1 cellular context compared by ENCODE assay signal in the genomic region with DNA sequence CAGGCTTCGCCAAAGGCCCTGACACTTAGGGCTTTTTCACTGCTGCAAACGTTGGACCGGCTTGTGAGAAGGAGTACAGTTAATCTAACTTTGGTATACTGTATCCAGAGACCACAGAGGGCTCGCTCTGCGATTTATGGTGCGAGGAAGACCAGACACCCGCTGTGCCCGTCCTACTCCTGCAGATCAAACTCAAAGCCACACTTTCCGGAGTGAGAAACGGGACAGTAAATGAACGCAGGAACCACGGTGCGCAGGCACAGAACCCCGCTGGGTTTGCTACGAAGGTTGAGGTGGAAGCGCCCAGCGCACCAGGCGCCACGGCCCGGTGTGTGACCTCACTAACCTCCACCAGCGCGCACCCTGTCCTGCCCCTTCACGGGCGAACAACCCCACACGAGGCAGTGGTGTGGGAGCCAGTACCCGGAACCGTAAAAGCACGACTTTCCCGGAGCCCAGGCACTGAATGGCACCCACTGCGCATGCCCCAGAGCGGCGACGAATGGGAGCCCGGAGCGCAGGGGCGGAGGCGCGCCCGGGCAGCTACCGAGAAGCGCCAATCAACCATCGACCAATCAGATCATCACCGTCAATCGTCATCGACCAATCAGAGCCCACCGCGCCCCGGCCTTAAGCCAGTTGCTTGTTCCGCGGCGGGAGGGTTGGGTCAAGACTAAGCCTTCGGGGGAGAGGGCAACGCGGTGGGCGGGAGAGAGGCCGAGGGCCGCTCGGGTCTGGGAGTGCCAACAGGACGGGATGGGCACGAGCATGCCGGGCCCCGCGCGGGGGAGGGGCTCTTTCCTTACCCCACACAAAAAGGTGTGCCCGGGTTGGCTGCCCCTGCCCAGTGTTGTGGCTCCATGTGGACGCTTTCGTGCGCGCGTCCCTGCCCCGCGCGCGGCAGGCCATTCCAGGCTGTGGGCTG.
TF ChIP-seq lines count a peak whose summit lies in the region.

No MANE protein-coding gene starts in this region.

TF ChIP-seq in K562, 482 proteins besides CTCF, POLR2A, EP300 and RAD21 (continued from another document and continues in another):
- TF ChIP-seq POLR2AphosphoS2 (IDR thresholded peaks at IDR 0.05; ENCODE audit: low read length), result no peak
- no peak for TF ChIP-seq CBFA2T3 (IDR thresholded peaks at IDR 0.05)
- TF ChIP-seq, protein P1, sequence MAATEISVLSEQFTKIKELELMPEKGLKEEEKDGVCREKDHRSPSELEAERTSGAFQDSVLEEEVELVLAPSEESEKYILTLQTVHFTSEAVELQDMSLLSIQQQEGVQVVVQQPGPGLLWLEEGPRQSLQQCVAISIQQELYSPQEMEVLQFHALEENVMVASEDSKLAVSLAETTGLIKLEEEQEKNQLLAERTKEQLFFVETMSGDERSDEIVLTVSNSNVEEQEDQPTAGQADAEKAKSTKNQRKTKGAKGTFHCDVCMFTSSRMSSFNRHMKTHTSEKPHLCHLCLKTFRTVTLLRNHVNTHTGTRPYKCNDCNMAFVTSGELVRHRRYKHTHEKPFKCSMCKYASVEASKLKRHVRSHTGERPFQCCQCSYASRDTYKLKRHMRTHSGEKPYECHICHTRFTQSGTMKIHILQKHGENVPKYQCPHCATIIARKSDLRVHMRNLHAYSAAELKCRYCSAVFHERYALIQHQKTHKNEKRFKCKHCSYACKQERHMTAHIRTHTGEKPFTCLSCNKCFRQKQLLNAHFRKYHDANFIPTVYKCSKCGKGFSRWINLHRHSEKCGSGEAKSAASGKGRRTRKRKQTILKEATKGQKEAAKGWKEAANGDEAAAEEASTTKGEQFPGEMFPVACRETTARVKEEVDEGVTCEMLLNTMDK (IDR thresholded peaks at IDR 0.05; ENCODE audit: borderline replicate concordance, insufficient read depth, low read depth, low read length, poor library complexity, severe bottlenecking), result no peak
- TF ChIP-seq ZNF77 (CRISPR knock-in tag; IDR thresholded peaks at IDR 0.05), result no peak
- TF ChIP-seq, protein P2, sequence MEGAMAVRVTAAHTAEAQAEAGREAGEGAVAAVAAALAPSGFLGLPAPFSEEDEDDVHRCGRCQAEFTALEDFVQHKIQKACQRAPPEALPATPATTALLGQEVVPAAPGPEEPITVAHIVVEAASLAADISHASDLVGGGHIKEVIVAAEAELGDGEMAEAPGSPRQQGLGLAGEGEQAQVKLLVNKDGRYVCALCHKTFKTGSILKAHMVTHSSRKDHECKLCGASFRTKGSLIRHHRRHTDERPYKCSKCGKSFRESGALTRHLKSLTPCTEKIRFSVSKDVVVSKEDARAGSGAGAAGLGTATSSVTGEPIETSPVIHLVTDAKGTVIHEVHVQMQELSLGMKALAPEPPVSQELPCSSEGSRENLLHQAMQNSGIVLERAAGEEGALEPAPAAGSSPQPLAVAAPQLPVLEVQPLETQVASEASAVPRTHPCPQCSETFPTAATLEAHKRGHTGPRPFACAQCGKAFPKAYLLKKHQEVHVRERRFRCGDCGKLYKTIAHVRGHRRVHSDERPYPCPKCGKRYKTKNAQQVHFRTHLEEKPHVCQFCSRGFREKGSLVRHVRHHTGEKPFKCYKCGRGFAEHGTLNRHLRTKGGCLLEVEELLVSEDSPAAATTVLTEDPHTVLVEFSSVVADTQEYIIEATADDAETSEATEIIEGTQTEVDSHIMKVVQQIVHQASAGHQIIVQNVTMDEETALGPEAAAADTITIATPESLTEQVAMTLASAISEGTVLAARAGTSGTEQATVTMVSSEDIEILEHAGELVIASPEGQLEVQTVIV (CRISPR knock-in tag; IDR thresholded peaks at IDR 0.05; ENCODE audit: borderline replicate concordance), result no peak
- peak; percentile 69 for TF ChIP-seq ELF1 (tag; IDR thresholded peaks at IDR 0.05)
- peak; percentile 97 for TF ChIP-seq FOS (IDR thresholded peaks at IDR 0.05; ENCODE audit: extremely low read depth, insufficient read length)
- no peak for TF ChIP-seq NFXL1 (CRISPR knock-in tag; IDR thresholded peaks at IDR 0.05)
- no peak for TF ChIP-seq ZNF444 (CRISPR knock-in tag; IDR thresholded peaks at IDR 0.05)
- TF ChIP-seq PTRF (tag; IDR thresholded peaks at IDR 0.05), result no peak
- no peak for TF ChIP-seq CEBPB (tag; IDR thresholded peaks at IDR 0.05)
- TF ChIP-seq, protein P3, sequence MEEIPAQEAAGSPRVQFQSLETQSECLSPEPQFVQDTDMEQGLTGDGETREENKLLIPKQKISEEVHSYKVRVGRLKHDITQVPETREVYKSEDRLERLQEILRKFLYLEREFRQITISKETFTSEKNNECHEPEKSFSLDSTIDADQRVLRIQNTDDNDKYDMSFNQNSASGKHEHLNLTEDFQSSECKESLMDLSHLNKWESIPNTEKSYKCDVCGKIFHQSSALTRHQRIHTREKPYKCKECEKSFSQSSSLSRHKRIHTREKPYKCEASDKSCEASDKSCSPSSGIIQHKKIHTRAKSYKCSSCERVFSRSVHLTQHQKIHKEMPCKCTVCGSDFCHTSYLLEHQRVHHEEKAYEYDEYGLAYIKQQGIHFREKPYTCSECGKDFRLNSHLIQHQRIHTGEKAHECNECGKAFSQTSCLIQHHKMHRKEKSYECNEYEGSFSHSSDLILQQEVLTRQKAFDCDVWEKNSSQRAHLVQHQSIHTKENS (CRISPR knock-in tag; IDR thresholded peaks at IDR 0.05), result no peak
- no peak for TF ChIP-seq FOXM1 (IDR thresholded peaks at IDR 0.05; ENCODE audit: low read depth)
- no peak for TF ChIP-seq FOXM1 (CRISPR knock-in tag; IDR thresholded peaks at IDR 0.05; ENCODE audit: low read depth)
- no peak for TF ChIP-seq ETV1 (tag; conservative IDR thresholded peaks at IDR 0.05; ENCODE audit: low read depth)
- no peak for TF ChIP-seq TAF15 (IDR thresholded peaks at IDR 0.05; ENCODE audit: low read depth, low read length)
- TF ChIP-seq PHB2 (IDR thresholded peaks at IDR 0.05; ENCODE audit: low read depth), result no peak
- peak; percentile 55; the same call in 1 of the 2 replicates for TF ChIP-seq PHF8 (IDR thresholded peaks at IDR 0.05; ENCODE audit: borderline replicate concordance, low read length)
- no peak for TF ChIP-seq ZNF431 (CRISPR knock-in tag; IDR thresholded peaks at IDR 0.05)
- no peak for TF ChIP-seq MECOM (CRISPR knock-in tag; IDR thresholded peaks at IDR 0.05)
- no peak for TF ChIP-seq CBX8 (IDR thresholded peaks at IDR 0.05; ENCODE audit: borderline replicate concordance, extremely low read depth, low read depth, low read length, poor library complexity, severe bottlenecking)
- no peak for TF ChIP-seq ZFP1 (CRISPR knock-in tag; IDR thresholded peaks at IDR 0.05)
- no peak for TF ChIP-seq ZNF75A (CRISPR knock-in tag; IDR thresholded peaks at IDR 0.05)
- TF ChIP-seq SREBF1 (IDR thresholded peaks at IDR 0.05; ENCODE audit: borderline replicate concordance, low read depth, low read length), result no peak
- no peak for TF ChIP-seq ETS2 (tag; IDR thresholded peaks at IDR 0.05; ENCODE audit: borderline replicate concordance, poor library complexity, severe bottlenecking)
- TF ChIP-seq XRCC5 (IDR thresholded peaks at IDR 0.05; ENCODE audit: low read depth, low read length), result no peak; the same call in 1 of the 2 replicates
- no peak for TF ChIP-seq KAT2B (IDR thresholded peaks at IDR 0.05; ENCODE audit: low read depth, low read length)
- no peak for TF ChIP-seq E2F3 (CRISPR knock-in tag; IDR thresholded peaks at IDR 0.05)
- no peak for TF ChIP-seq KLF16 (IDR thresholded peaks at IDR 0.05)
- TF ChIP-seq NR1H2 (CRISPR knock-in tag; IDR thresholded peaks at IDR 0.05), result no peak
- TF ChIP-seq PRMT5 (CRISPR knock-in tag; IDR thresholded peaks at IDR 0.05), result no peak
- TF ChIP-seq, protein P4, sequence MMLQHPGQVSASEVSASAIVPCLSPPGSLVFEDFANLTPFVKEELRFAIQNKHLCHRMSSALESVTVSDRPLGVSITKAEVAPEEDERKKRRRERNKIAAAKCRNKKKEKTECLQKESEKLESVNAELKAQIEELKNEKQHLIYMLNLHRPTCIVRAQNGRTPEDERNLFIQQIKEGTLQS (IDR thresholded peaks at IDR 0.05), result no peak
- TF ChIP-seq, protein P4 (CRISPR knock-in tag; conservative IDR thresholded peaks at IDR 0.05), result no peak
- TF ChIP-seq SPI1 (IDR thresholded peaks at IDR 0.05; ENCODE audit: borderline replicate concordance, low read depth, low read length), result no peak
- TF ChIP-seq HDAC8 (tag; IDR thresholded peaks at IDR 0.05), result no peak
- TF ChIP-seq IRF2 (CRISPR knock-in tag; IDR thresholded peaks at IDR 0.05), result no peak
- TF ChIP-seq ZNF217 (CRISPR knock-in tag; IDR thresholded peaks at IDR 0.05), result no peak
- no peak for TF ChIP-seq CEBPG (CRISPR knock-in tag; IDR thresholded peaks at IDR 0.05)
- TF ChIP-seq CEBPG (tag; conservative IDR thresholded peaks at IDR 0.05 in 1 of 2, IDR thresholded peaks at IDR 0.05 in 1 of 2), result no peak
- no peak for TF ChIP-seq MAFG (tag; conservative IDR thresholded peaks at IDR 0.05)
- no peak for TF ChIP-seq ZNF584 (CRISPR knock-in tag; IDR thresholded peaks at IDR 0.05; ENCODE audit: low read depth)
- no peak for TF ChIP-seq IFI16 (CRISPR knock-in tag; IDR thresholded peaks at IDR 0.05)
- TF ChIP-seq POLR2H (tag; IDR thresholded peaks at IDR 0.05; ENCODE audit: low read depth), result no peak; the same call in 1 of the 2 replicates
- TF ChIP-seq, protein P5, sequence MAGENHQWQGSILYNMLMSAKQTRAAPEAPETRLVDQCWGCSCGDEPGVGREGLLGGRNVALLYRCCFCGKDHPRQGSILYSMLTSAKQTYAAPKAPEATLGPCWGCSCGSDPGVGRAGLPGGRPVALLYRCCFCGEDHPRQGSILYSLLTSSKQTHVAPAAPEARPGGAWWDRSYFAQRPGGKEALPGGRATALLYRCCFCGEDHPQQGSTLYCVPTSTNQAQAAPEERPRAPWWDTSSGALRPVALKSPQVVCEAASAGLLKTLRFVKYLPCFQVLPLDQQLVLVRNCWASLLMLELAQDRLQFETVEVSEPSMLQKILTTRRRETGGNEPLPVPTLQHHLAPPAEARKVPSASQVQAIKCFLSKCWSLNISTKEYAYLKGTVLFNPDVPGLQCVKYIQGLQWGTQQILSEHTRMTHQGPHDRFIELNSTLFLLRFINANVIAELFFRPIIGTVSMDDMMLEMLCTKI (IDR thresholded peaks at IDR 0.05; ENCODE audit: partially characterized antibody), result no peak
- TF ChIP-seq KDM4B (IDR thresholded peaks at IDR 0.05; ENCODE audit: borderline replicate concordance in 2 of 2, low read depth in 1 of 2), result no peak
- TF ChIP-seq, protein P6, sequence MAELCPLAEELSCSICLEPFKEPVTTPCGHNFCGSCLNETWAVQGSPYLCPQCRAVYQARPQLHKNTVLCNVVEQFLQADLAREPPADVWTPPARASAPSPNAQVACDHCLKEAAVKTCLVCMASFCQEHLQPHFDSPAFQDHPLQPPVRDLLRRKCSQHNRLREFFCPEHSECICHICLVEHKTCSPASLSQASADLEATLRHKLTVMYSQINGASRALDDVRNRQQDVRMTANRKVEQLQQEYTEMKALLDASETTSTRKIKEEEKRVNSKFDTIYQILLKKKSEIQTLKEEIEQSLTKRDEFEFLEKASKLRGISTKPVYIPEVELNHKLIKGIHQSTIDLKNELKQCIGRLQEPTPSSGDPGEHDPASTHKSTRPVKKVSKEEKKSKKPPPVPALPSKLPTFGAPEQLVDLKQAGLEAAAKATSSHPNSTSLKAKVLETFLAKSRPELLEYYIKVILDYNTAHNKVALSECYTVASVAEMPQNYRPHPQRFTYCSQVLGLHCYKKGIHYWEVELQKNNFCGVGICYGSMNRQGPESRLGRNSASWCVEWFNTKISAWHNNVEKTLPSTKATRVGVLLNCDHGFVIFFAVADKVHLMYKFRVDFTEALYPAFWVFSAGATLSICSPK (IDR thresholded peaks at IDR 0.05; ENCODE audit: borderline replicate concordance), result no peak
- TF ChIP-seq HDGF (IDR thresholded peaks at IDR 0.05), result no peak
- TF ChIP-seq HNRNPUL1 (IDR thresholded peaks at IDR 0.05; ENCODE audit: low read length), result no peak
- TF ChIP-seq POU5F1 (IDR thresholded peaks at IDR 0.05; ENCODE audit: borderline replicate concordance, low read depth, low read length, partially characterized antibody), result no peak
- no peak for TF ChIP-seq U2AF1 (optimal IDR thresholded peaks at IDR 0.05; ENCODE audit: low read depth, low read length)
- TF ChIP-seq SREBF2 (CRISPR knock-in tag; IDR thresholded peaks at IDR 0.05), result 0 out of 2 replicates have a peak, but pooled peaks have one; percentile 15
- no peak for TF ChIP-seq ZNF212 (CRISPR knock-in tag; IDR thresholded peaks at IDR 0.05)
- no peak for TF ChIP-seq PTBP1 (IDR thresholded peaks at IDR 0.05; ENCODE audit: low read depth, low read length)
- no peak for TF ChIP-seq ZNF232 (CRISPR knock-in tag; IDR thresholded peaks at IDR 0.05)
- TF ChIP-seq, protein P7, sequence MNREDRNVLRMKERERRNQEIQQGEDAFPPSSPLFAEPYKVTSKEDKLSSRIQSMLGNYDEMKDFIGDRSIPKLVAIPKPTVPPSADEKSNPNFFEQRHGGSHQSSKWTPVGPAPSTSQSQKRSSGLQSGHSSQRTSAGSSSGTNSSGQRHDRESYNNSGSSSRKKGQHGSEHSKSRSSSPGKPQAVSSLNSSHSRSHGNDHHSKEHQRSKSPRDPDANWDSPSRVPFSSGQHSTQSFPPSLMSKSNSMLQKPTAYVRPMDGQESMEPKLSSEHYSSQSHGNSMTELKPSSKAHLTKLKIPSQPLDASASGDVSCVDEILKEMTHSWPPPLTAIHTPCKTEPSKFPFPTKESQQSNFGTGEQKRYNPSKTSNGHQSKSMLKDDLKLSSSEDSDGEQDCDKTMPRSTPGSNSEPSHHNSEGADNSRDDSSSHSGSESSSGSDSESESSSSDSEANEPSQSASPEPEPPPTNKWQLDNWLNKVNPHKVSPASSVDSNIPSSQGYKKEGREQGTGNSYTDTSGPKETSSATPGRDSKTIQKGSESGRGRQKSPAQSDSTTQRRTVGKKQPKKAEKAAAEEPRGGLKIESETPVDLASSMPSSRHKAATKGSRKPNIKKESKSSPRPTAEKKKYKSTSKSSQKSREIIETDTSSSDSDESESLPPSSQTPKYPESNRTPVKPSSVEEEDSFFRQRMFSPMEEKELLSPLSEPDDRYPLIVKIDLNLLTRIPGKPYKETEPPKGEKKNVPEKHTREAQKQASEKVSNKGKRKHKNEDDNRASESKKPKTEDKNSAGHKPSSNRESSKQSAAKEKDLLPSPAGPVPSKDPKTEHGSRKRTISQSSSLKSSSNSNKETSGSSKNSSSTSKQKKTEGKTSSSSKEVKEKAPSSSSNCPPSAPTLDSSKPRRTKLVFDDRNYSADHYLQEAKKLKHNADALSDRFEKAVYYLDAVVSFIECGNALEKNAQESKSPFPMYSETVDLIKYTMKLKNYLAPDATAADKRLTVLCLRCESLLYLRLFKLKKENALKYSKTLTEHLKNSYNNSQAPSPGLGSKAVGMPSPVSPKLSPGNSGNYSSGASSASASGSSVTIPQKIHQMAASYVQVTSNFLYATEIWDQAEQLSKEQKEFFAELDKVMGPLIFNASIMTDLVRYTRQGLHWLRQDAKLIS (CRISPR knock-in tag; IDR thresholded peaks at IDR 0.05), result no peak
- TF ChIP-seq GABPB2 (CRISPR knock-in tag; conservative IDR thresholded peaks at IDR 0.05), result no peak
